In the genomic region with DNA sequence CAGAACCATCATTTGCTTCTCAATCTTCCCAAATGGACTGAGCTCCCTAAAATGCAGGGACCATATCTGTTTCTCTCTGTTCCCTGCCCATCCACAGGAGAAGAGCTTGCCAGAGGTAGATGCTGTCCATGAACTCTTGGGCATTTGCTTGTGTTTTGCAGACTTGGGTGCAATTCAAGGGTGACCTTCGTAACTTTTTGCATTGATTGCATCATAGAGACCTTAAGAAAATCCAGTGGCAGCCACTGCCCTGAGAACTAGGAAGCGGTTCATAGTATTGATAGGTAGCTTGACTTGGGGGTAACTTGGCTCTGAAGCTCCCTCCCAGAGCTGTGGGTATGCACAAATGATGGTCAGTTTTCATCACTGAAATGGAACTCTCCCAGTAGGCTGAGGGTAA, we compare ENCODE assay signal across 23 cellular contexts.
"Had no signal": no experiment of that assay in that cellular context is flagged by ENCODE, and none has a peak within 500 bp of the region (broad histone marks: within the 10 kb centered on the region; RNA-seq: fewer than 3 reads in every experiment).

No MANE protein-coding gene starts in this region.

- H3K9me3 ChIP-seq: gastrocnemius medialis had no signal

- ATAC-seq: gastrocnemius medialis; naive thymus-derived CD4-positive, alpha-beta T cell had no signal

- H3K27ac ChIP-seq: ascending aorta, cardiac muscle cell, coronary artery, dorsolateral prefrontal cortex, gastrocnemius medialis, right atrium auricular region, tibial nerve had no signal

- H3K36me3 ChIP-seq: ascending aorta, cardiac muscle cell, gastrocnemius medialis had no signal

- DNase-seq: activated CD4-positive, alpha-beta T cell treated with anti-CD3 and anti-CD28 coated beads for 4 hours; activated CD4-positive, alpha-beta T cell treated with anti-CD3 and anti-CD28 coated beads, Interleukin-2, amount 50 U/mL, for 48 hours; activated CD4-positive, CD25-positive, alpha-beta regulatory T cell; activated CD8-positive, alpha-beta memory T cell treated with anti-CD3 and anti-CD28 coated beads for 24 hours; activated effector memory CD4-positive, alpha-beta T cell treated with anti-CD3 and anti-CD28 coated beads, Interleukin-2, amount 50 U/mL, for 16 hours; activated naive CD4-positive, alpha-beta T cell treated with anti-CD3 and anti-CD28 coated beads, Interleukin-2, amount 10 ng/mL, durations not matched to agents 7 days and 5 days; activated naive CD8-positive, alpha-beta T cell treated with anti-CD3 and anti-CD28 coated beads, Interleukin-2, amount 10 ng/mL, durations not matched to agents 7 days and 5 days; cerebellar nuclear complex; dorsolateral prefrontal cortex; effector memory CD4-positive, alpha-beta T cell; gastrocnemius medialis; hippocampal formation; midbrain; naive thymus-derived CD4-positive, alpha-beta T cell; occipital lobe; stimulated activated CD4-positive, alpha-beta T cell treated with anti-CD3 and anti-CD28 coated beads, Interleukin-2, amount 100 ng/mL, for 48 hours; stimulated activated naive CD4-positive, alpha-beta T cell treated with Interleukin-2 at 50 U/mL for 16 hours; T-helper 2 cell had no signal

- H3K4me3 ChIP-seq: ascending aorta, cardiac muscle cell, coronary artery, dorsolateral prefrontal cortex, gastrocnemius medialis, right atrium auricular region, tibial nerve had no signal

- H3K27me3 ChIP-seq: ascending aorta, cardiac muscle cell, gastrocnemius medialis, right atrium auricular region, tibial nerve had no signal
